Comparison of ENCODE assay signal across 8 cellular contexts in the genomic region with DNA sequence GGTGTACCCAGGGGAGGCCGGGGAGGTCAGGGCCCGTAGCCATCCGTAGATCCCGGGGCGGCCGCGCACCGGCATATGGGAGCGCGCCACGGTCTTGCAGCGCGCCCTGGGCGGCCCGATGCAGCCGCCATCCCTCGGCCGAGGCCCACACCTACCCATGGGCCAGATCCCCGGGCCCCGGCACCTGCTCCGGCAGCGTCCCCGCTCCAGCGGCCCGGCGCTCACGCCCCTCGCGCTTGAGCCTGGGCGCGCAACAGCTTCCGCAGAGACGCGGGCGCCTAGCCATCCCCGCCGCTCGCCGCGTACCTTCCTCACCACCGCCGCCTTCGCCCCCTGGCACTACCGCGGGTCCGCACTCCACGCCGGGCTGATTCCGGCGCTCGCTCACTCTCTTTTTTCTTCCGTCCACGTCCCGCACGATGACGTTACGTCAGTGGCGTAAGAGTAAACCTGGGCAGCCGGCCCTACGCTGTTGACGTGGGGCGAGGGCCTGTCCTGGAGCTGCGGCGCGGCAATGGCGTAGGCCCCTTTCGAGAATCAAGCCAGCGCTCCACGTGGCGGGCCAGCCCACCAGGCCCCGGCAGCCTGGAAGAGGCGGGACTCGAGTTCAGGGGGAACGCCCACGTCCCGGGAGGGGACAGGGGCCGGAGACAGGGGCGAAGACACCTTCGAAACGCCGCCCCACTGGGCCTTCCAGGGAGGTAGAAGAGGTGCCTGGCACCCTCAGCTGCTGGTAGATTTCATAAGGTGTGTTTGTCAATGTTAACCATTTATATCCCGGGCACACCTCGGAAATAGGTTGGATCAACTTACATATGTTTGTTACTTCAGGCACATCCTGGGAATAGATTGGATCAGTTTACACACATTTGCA. TPM values are rescaled to one million over a fixed set of nuclear protein-coding genes. Genes with fewer than 3 reads are reported as not detected.
DNase-seq lines count a peak whose midpoint lies in the region; ATAC-seq and TF ChIP-seq lines count a peak whose summit lies in the region.

Gene ALDH18A1 (minus strand): TSS at position 421 of the 874 bp plus-strand sequence. CDS start 3,334 bp downstream, outside the sequence.

- H3K4me3 ChIP-seq in GM23248, result peak within 1 kb of the TSS; percentile 95
- H3K4me3 ChIP-seq in Karpas-422 (ENCODE audit: low read length), result peak within 1 kb of the TSS; percentile 80
- peak within 1 kb of the TSS; percentile 97 for H3K4me3 ChIP-seq in neural cell (ENCODE audit: low read length)

- no peaks in the 10 kb centered on the region for H3K9me2 ChIP-seq in GM23248 (ENCODE audit: insufficient read depth)
- H3K9me2 ChIP-seq in Karpas-422 (replicated peaks; ENCODE audit: insufficient read depth, low read length), result no peaks in the 10 kb centered on the region
- no peaks in the 10 kb centered on the region for H3K9me2 ChIP-seq in neural cell (ENCODE audit: insufficient read depth, low read length)

- H3F3A ChIP-seq in GM23248 (ENCODE audit: insufficient read depth), result 0 out of 2 replicates have a peak, but pooled peaks cover 10% of the 10 kb centered on the region
- H3F3A ChIP-seq in neural cell (ENCODE audit: insufficient read depth, low read length, poor library complexity, severe bottlenecking), result no peaks in the 10 kb centered on the region

- no peak for TF ChIP-seq EP300 in neural cell (conservative IDR thresholded peaks at IDR 0.05; ENCODE audit: poor library complexity, severe bottlenecking)

- DNase-seq in ELF-1 (ENCODE audit: low read depth, low spot score), result peak; percentile 96
- peak; percentile 96 for DNase-seq in GM23248
- DNase-seq in Karpas-422, result peak; percentile 94
- DNase-seq in SHP77 treated with DMSO at 0.1 percent for 48 hours (lab: John Stamatoyannopoulos, UW), result peak; percentile 44
- peak; percentile 87 for DNase-seq in activated effector memory CD4-positive, alpha-beta T cell treated with Interleukin-2 at 50 U/mL for 16 hours
- peak; percentile 75 for DNase-seq in fibroblast of the conjunctiva (ENCODE audit: low read depth)
- DNase-seq in stimulated activated naive CD8-positive, alpha-beta T cell treated with anti-CD3 and anti-CD28 coated beads, Interleukin-15, amount 100 ng/mL, for 72 hours, result peak; percentile 92 to 93

- peaks cover 20% of the 10 kb centered on the region for H3K36me3 ChIP-seq in GM23248 (ENCODE audit: low read depth)
- peaks cover 28% of the 10 kb centered on the region for H3K36me3 ChIP-seq in Karpas-422 (ENCODE audit: insufficient read depth, low read length)
- no peaks in the 10 kb centered on the region for H3K36me3 ChIP-seq in neural cell (ENCODE audit: insufficient read depth, low read length)

- peak within 1 kb of the TSS; percentile 95 to 99 for H3K27ac Mint-ChIP-seq in stimulated activated naive CD8-positive, alpha-beta T cell treated with anti-CD3 and anti-CD28 coated beads, Interleukin-15, amount 100 ng/mL, for 72 hours

- peak within 1 kb of the TSS; percentile 84 for H2AFZ ChIP-seq in GM23248
- H2AFZ ChIP-seq in Karpas-422 (ENCODE audit: low read length), result peak within 1 kb of the TSS; percentile 63; the same call in 1 of the 2 replicates
- H2AFZ ChIP-seq in neural cell (ENCODE audit: low read depth, low read length), result peak within 1 kb of the TSS; percentile 37

- WGBS in GM23248 (ENCODE audit: low coverage in 1 of 2, low lambda C conversion rate in 2 of 2, missing lambda C conversion rate in 2 of 2), 2 experiments, result 1% methylated on average over 65 to 80 of the region's 83 CpGs

- ATAC-seq in stimulated activated naive CD8-positive, alpha-beta T cell treated with anti-CD3 and anti-CD28 coated beads, Interleukin-15, amount 100 ng/mL, for 72 hours, result peak; percentile 91

- in situ Hi-C loops in GM23248 (cut with MboI), result no loop called here

- peaks cover 8% of the 10 kb centered on the region; the same call in 1 of the 2 replicates for H4K20me1 ChIP-seq in GM23248 (ENCODE audit: insufficient read depth)
- H4K20me1 ChIP-seq in Karpas-422 (ENCODE audit: insufficient read depth, low read depth, low read length), result no peaks in the 10 kb centered on the region
- H4K20me1 ChIP-seq in neural cell (ENCODE audit: insufficient read depth), result no peaks in the 10 kb centered on the region

- TF ChIP-seq RAD21 in neural cell (conservative IDR thresholded peaks at IDR 0.05), result no peak

- peak; percentile 33 for TF ChIP-seq CTCF in neural cell (IDR thresholded peaks at IDR 0.05; ENCODE audit: poor library complexity, severe bottlenecking)

- peak within 1 kb of the TSS; percentile 95 to 96 for H3K4me3 Mint-ChIP-seq in stimulated activated naive CD8-positive, alpha-beta T cell treated with anti-CD3 and anti-CD28 coated beads, Interleukin-15, amount 100 ng/mL, for 72 hours

- H3K9me3 Mint-ChIP-seq in stimulated activated naive CD8-positive, alpha-beta T cell treated with anti-CD3 and anti-CD28 coated beads, Interleukin-15, amount 100 ng/mL, for 72 hours, result peaks cover 13 to 22% of the 10 kb centered on the region in 2 donors

- H3K9me3 ChIP-seq in GM23248 (ENCODE audit: low read depth) (no peaks in the 10 kb centered on the region), Karpas-422 (ENCODE audit: low read length) (no peaks in the 10 kb centered on the region), neural cell (ENCODE audit: low read length) (no peaks in the 10 kb centered on the region)

- no peaks in the 10 kb centered on the region for H3K27me3 Mint-ChIP-seq in stimulated activated naive CD8-positive, alpha-beta T cell treated with anti-CD3 and anti-CD28 coated beads, Interleukin-15, amount 100 ng/mL, for 72 hours

- H3K4me1 ChIP-seq in GM23248 (ENCODE audit: insufficient read depth), result peaks cover 12% of the 10 kb centered on the region
- peaks cover 8% of the 10 kb centered on the region for H3K4me1 ChIP-seq in Karpas-422 (ENCODE audit: low read length)

- peaks cover 28% of the 10 kb centered on the region for H3K4me1 Mint-ChIP-seq in stimulated activated naive CD8-positive, alpha-beta T cell treated with anti-CD3 and anti-CD28 coated beads, Interleukin-15, amount 100 ng/mL, for 72 hours

- H3K4me2 ChIP-seq in GM23248 (ENCODE audit: unreplicated experiment), result peak within 1 kb of the TSS; percentile 96
- H3K4me2 ChIP-seq in Karpas-422 (ENCODE audit: low read depth, low read length, poor library complexity, severe bottlenecking), result peak within 1 kb of the TSS; percentile 81
- H3K4me2 ChIP-seq in neural cell (ENCODE audit: low read length), result peak within 1 kb of the TSS; percentile 94

- H3K79me2 ChIP-seq in GM23248 (ENCODE audit: insufficient read depth), result peaks cover 51% of the 10 kb centered on the region
- H3K79me2 ChIP-seq in Karpas-422 (ENCODE audit: low read length), result peaks cover 44% of the 10 kb centered on the region
- H3K79me2 ChIP-seq in neural cell (replicated peaks; ENCODE audit: insufficient read depth, low read length), result peaks cover 14% of the 10 kb centered on the region

- peak within 1 kb of the TSS; percentile 40 for H3K27ac ChIP-seq in GM23248
- H3K27ac ChIP-seq in Karpas-422 (ENCODE audit: low read length), result no peak within 1 kb of the TSS
- H3K27ac ChIP-seq in neural cell (ENCODE audit: low read length), result peak within 1 kb of the TSS; percentile 42

- H3K9ac ChIP-seq in GM23248 (peak within 1 kb of the TSS; percentile 84), Karpas-422 (ENCODE audit: low read length) (peak within 1 kb of the TSS; percentile 83), neural cell (ENCODE audit: low read length) (peak within 1 kb of the TSS; percentile 70)

- H3K27me3 ChIP-seq in GM23248 (replicated peaks; ENCODE audit: insufficient read depth) (no peaks in the 10 kb centered on the region), Karpas-422 (ENCODE audit: low read length) (no peaks in the 10 kb centered on the region), neural cell (ENCODE audit: insufficient read depth, low read depth, low read length) (no peaks in the 10 kb centered on the region)

TF ChIP-seq in neural cell, 6 proteins besides CTCF, POLR2A, EP300 and RAD21:
- TF ChIP-seq MXI1 (conservative IDR thresholded peaks at IDR 0.05; ENCODE audit: poor library complexity, severe bottlenecking), result peak; percentile 98
- TF ChIP-seq SMC3 (conservative IDR thresholded peaks at IDR 0.05; ENCODE audit: poor library complexity), result no peak
- no peak for TF ChIP-seq EZH2 (IDR thresholded peaks at IDR 0.05; ENCODE audit: borderline replicate concordance, insufficient read depth, low read length, poor library complexity, severe bottlenecking)
- TF ChIP-seq, protein P1, sequence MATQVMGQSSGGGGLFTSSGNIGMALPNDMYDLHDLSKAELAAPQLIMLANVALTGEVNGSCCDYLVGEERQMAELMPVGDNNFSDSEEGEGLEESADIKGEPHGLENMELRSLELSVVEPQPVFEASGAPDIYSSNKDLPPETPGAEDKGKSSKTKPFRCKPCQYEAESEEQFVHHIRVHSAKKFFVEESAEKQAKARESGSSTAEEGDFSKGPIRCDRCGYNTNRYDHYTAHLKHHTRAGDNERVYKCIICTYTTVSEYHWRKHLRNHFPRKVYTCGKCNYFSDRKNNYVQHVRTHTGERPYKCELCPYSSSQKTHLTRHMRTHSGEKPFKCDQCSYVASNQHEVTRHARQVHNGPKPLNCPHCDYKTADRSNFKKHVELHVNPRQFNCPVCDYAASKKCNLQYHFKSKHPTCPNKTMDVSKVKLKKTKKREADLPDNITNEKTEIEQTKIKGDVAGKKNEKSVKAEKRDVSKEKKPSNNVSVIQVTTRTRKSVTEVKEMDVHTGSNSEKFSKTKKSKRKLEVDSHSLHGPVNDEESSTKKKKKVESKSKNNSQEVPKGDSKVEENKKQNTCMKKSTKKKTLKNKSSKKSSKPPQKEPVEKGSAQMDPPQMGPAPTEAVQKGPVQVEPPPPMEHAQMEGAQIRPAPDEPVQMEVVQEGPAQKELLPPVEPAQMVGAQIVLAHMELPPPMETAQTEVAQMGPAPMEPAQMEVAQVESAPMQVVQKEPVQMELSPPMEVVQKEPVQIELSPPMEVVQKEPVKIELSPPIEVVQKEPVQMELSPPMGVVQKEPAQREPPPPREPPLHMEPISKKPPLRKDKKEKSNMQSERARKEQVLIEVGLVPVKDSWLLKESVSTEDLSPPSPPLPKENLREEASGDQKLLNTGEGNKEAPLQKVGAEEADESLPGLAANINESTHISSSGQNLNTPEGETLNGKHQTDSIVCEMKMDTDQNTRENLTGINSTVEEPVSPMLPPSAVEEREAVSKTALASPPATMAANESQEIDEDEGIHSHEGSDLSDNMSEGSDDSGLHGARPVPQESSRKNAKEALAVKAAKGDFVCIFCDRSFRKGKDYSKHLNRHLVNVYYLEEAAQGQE (IDR thresholded peaks at IDR 0.05; ENCODE audit: borderline replicate concordance), result peak; percentile 48
- TF ChIP-seq TAF1 (IDR thresholded peaks at IDR 0.05; ENCODE audit: low read depth), result peak; percentile 54
- TF ChIP-seq POLR2AphosphoS5 (IDR thresholded peaks at IDR 0.05), result peak; percentile 58

RNA-seq across cellular contexts. Expression of gene ALDH18A1, which starts in this region (rescaled TPM):
- total RNA-seq in GM23248 (2014; rRNA removed; shearing (Covaris generic)), result 121 and 130 TPM in 2 replicates
- polyA plus RNA-seq in GM23248 (2016; fragmentation: Nextera tagmentation; extraction: Ambion mirVana) (92.4 and 97.2 TPM in 2 replicates), neural cell (45.7 and 59.1 TPM in 2 replicates)
- total RNA-seq in Karpas-422 (2014; rRNA removed; shearing (Covaris generic); ENCODE audit: low replicate concordance), result 43.7 and 50.0 TPM in 2 replicates
- 57.7 and 64.0 TPM in 2 replicates for polyA minus RNA-seq in neural cell

Comparison
In these comparisons a context has a peak if more than half of its experiments do, and no peak if none do; other contexts are left out.
1. DNase-seq: peak in every context shown above with its lines; median percentile 96 in ELF-1; 96 in GM23248; 94 in Karpas-422; 92 in stimulated activated naive CD8-positive, alpha-beta T cell treated with anti-CD3 and anti-CD28 coated beads, Interleukin-15, amount 100 ng/mL, for 72 hours; 87 in activated effector memory CD4-positive, alpha-beta T cell treated with Interleukin-2 at 50 U/mL for 16 hours; 75 in fibroblast of the conjunctiva; 44 in SHP77 treated with DMSO at 0.1 percent for 48 hours.